10 cellular contexts compared by ENCODE assay signal in the genomic region with DNA sequence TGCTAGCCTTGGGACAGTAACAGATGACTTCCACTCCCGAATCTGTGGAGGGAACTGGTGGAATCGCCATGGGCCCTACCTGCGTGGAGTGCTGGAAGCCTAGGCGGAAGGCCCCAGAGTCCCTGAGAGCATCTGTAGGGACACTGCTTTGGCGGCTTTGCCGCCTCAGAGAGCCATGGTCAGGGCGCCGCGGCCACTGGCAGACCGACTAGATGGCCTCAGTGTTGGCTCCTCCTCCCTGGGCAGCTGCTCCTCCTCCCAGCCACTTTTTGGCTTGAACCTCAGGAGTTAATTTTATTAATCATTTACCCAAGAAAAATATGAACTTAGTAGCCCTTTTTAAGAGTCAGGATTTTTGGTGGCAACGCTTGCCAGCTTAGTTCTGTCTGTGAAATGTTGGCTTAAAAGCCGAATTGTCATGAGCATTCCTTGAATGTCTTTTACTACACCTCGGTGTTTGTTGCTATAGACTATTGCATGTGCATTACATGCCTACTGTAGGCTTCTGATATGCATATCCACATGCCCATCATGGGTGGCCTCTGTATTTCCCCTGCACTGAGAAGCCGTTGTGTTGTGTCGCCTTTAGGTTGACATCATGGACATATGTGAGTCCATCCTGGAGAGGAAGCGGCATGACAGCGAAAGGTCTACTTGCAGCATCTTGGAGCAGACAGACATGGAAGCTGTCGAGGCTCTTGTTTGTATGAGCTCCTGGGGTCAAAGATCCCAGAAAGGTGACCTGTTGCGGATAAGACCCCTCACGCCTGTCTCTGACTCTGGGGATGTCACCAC. TPM values are rescaled to one million over a fixed set of nuclear protein-coding genes. Genes with fewer than 3 reads are reported as not detected.
A peak's percentile ranks its signal among the peaks of the same experiment; 100 is the strongest.
DNase-seq lines count a peak whose midpoint lies in the region; ATAC-seq and TF ChIP-seq lines count a peak whose summit lies in the region.
"Had no signal": no experiment of that assay in that cellular context is flagged by ENCODE, and none has a peak within 500 bp of the region (broad histone marks: within the 10 kb centered on the region; RNA-seq: fewer than 3 reads in every experiment).

No MANE protein-coding gene starts in this region.

- no peak overlapping the region for H3K4me2 ChIP-seq in neural progenitor cell

- peaks cover 13% of the 10 kb centered on the region for H3K27me3 Mint-ChIP-seq in neural progenitor cell (ENCODE audit: insufficient read depth, low read depth)
- H3K27me3 Mint-ChIP-seq: stimulated activated memory B cell treated with anti-CD40 and anti-IgM and Interleukin-4, amounts not matched to agents 10 μg/mL and 1 μg/mL and 100 μg/mL, for 72 hours had no signal

- H4K20me1 ChIP-seq in neural progenitor cell (ENCODE audit: low read depth), result peaks cover 15% of the 10 kb centered on the region

- H3K79me2 ChIP-seq in neural progenitor cell (ENCODE audit: low read depth), result no peaks in the 10 kb centered on the region

- H3K4me1 Mint-ChIP-seq in neural progenitor cell, result peaks cover 36% of the 10 kb centered on the region

- peak overlapping the region; percentile 53 for H3K4me3 Mint-ChIP-seq in neural progenitor cell

- DNase-seq in heart right ventricle (no peak), Right ventricle myocardium superior (no peak), neural progenitor cell (ENCODE audit: low spot score) (no peak), vagina (ENCODE audit: extremely low spot score in 2 of 2) (no peak), SIG-M5 treated with dmso at 0.1 percent for 504 hours (lab: John Stamatoyannopoulos, UW; ENCODE audit: unreplicated experiment) (no peak), NCI-H526 (lab: John Stamatoyannopoulos, UW) (no peak)
- DNase-seq in activated CD8-positive, alpha-beta memory T cell treated with anti-CD3 and anti-CD28 coated beads, Interleukin-2, amount 50 U/mL, for 4 hours, result no peak

- peaks cover 21% of the 10 kb centered on the region for H3K36me3 Mint-ChIP-seq in neural progenitor cell

- H2AFZ ChIP-seq in neural progenitor cell (replicated peaks), result no peak overlapping the region

- TF ChIP-seq POLR2A in vagina (IDR thresholded peaks at IDR 0.05), result no peak

- H3F3A ChIP-seq in neural progenitor cell (ENCODE audit: low read depth), result peaks cover 29% of the 10 kb centered on the region

- WGBS in heart right ventricle, 2 donors, result 68 to 81% methylated on average over 20 of the region's 20 CpGs
- WGBS in esophagus, 2 donors, result 72 to 81% methylated on average over 20 of the region's 20 CpGs

- H3K27me3 ChIP-seq in heart right ventricle (no peaks in the 10 kb centered on the region), esophagus (ENCODE audit: control insufficient read depth in 1 of 2, insufficient read depth in 2 of 2, low read length in 2 of 2) (no peaks in the 10 kb centered on the region), neural progenitor cell (peaks cover 30% of the 10 kb centered on the region), vagina (no peaks in the 10 kb centered on the region)

- peaks cover 11 to 87% (median 66%) of the 10 kb centered on the region in 9 donors for H3K4me1 ChIP-seq in heart right ventricle
- H3K4me1 ChIP-seq in esophagus (ENCODE audit: control insufficient read depth in 2 of 2, insufficient read depth in 2 of 2, low read length in 1 of 2), result peaks cover 0 to 6% of the 10 kb centered on the region in 2 donors
- peaks cover 3% of the 10 kb centered on the region for H3K4me1 ChIP-seq in neural progenitor cell
- peaks cover 72% of the 10 kb centered on the region for H3K4me1 ChIP-seq in vagina

- no peak overlapping the region for H3K27ac Mint-ChIP-seq in neural progenitor cell

- H3K36me3 ChIP-seq in heart right ventricle (peaks cover 0 to 48% (median 28%) of the 10 kb centered on the region in 9 donors), esophagus (ENCODE audit: control insufficient read depth in 2 of 2, insufficient read depth in 2 of 2, low read length in 1 of 2) (peaks cover 7 to 13% of the 10 kb centered on the region in 2 donors), neural progenitor cell (no peaks in the 10 kb centered on the region), vagina (peaks cover 0 to 35% of the 10 kb centered on the region in 2 donors)

- H3K27ac ChIP-seq in heart right ventricle, result peak overlapping the region in 9 of 10 donors; percentile 8 to 100 (median 98)
- peak overlapping the region; percentile 12 to 47 for H3K27ac ChIP-seq in esophagus (ENCODE audit: low read depth in 2 of 2, low read length in 1 of 2)
- H3K27ac ChIP-seq in neural progenitor cell, result no peak overlapping the region
- peak overlapping the region; percentile 97 for H3K27ac ChIP-seq in vagina
- H3K27ac ChIP-seq: SK-N-MC had no signal

- H3K4me3 ChIP-seq in heart right ventricle, result peak overlapping the region in 8 of 10 donors; percentile 52 to 89 (median 64)
- no peak overlapping the region for H3K4me3 ChIP-seq in esophagus (ENCODE audit: low read depth in 1 of 2, low read length in 2 of 2)
- no peak overlapping the region for H3K4me3 ChIP-seq in neural progenitor cell
- H3K4me3 ChIP-seq in vagina, result peak overlapping the region in 1 of 2 donors; percentile 96
- H3K4me3 ChIP-seq: SK-N-MC had no signal

- peaks cover 1% of the 10 kb centered on the region for H3K9me3 Mint-ChIP-seq in neural progenitor cell
- H3K9me3 Mint-ChIP-seq: stimulated activated memory B cell treated with anti-CD40 and anti-IgM and Interleukin-4, amounts not matched to agents 10 μg/mL and 1 μg/mL and 100 μg/mL, for 72 hours had no signal

- no peak overlapping the region for H3K9ac ChIP-seq in neural progenitor cell

- H3K9me3 ChIP-seq in heart right ventricle (no peaks in the 10 kb centered on the region), esophagus (ENCODE audit: control insufficient read depth in 2 of 2, insufficient read depth in 1 of 2, low read depth in 1 of 2, low read length in 1 of 2) (no peaks in the 10 kb centered on the region), neural progenitor cell (ENCODE audit: low read depth) (peaks cover 5% of the 10 kb centered on the region), vagina (no peaks in the 10 kb centered on the region)

- TF ChIP-seq CTCF in heart right ventricle (IDR thresholded peaks at IDR 0.05) (no peak), neural progenitor cell (IDR thresholded peaks at IDR 0.05) (no peak), vagina (IDR thresholded peaks at IDR 0.05) (no peak)

- ATAC-seq in heart right ventricle (no peak), Right ventricle myocardium superior (ENCODE audit: poor library complexity) (no peak)
- ATAC-seq: stimulated activated memory B cell treated with anti-CD40 and anti-IgM and Interleukin-4, amounts not matched to agents 10 μg/mL and 1 μg/mL and 100 μg/mL, for 72 hours had no signal

- intact Hi-C loops in heart right ventricle (cut with DNase I) (loop anchor here in 8 of 10 donors (2.0 to 10.0 kb wide), 4 partner anchors 58 to 233 kb away; no protein-coding TSS in a partner anchor), Right ventricle myocardium superior (cut with DNase I) (loop anchor here (5.0 kb wide), 2 partner anchors 63 to 233 kb away; no protein-coding TSS in a partner anchor), vagina (cut with DNase I) (loop anchor here (5.0 kb wide), 1 partner anchor 233 kb away; no protein-coding TSS in a partner anchor)

RNA-seq across cellular contexts. Expression of a gene that starts 2.4 kb away (rescaled TPM):
- total RNA-seq in heart right ventricle (10 to 100 TPM; 13.3 to 33.7 (median 20.0) TPM), Right ventricle myocardium superior (24.4 TPM), neural progenitor cell (ENCODE audit: low replicate concordance) (9.6 and 9.7 TPM in 2 replicates), vagina (30.4 TPM)
- polyA plus RNA-seq in heart right ventricle (1 to 10 TPM; 6.1 to 7.2 TPM), esophagus (1 to 10 TPM; 1.7 to 4.3 TPM)

RNA-seq across cellular contexts. Expression of a gene that starts 34.5 kb away (rescaled TPM):
- 1 to 10 TPM in 9 of 10 donors, under 1 TPM in 1; 0.77 to 7.2 (median 4.2) TPM for total RNA-seq in heart right ventricle
- 1 to 10 TPM in 1 of 2 donors, under 1 TPM in 1; 0.38 to 1.2 TPM for polyA plus RNA-seq in heart right ventricle
- 3.6 TPM for total RNA-seq in Right ventricle myocardium superior
- under 1 TPM; 0.29 to 0.94 TPM for polyA plus RNA-seq in esophagus
- 0.56 TPM in 1 of 2 replicates, not detected in the other for total RNA-seq in neural progenitor cell (ENCODE audit: low replicate concordance)
- 13.5 TPM for total RNA-seq in vagina

Comparison
In these comparisons a context has a peak if more than half of its experiments do, and no peak if none do; other contexts are left out.
1. H3K4me3 ChIP-seq: peak in heart right ventricle (8 of 10); none in esophagus (0 of 2) and neural progenitor cell (single experiment).